ENCODE assay signal across 18 cellular contexts in genomic region chrX:114924423-114924822, GRCh38.
A peak's percentile ranks its signal among the peaks of the same experiment; 100 is the strongest.
DNase-seq lines count a peak whose midpoint lies in the region; ATAC-seq and TF ChIP-seq lines count a peak whose summit lies in the region.
"Had no signal": no experiment of that assay in that cellular context is flagged by ENCODE, and none has a peak within 500 bp of the region (broad histone marks: within the 10 kb centered on the region; RNA-seq: fewer than 3 reads in every experiment).

No MANE protein-coding gene starts in this region.

- H3K27me3 Mint-ChIP-seq in chondrocyte (ENCODE audit: low read depth) (no peaks in the 10 kb centered on the region), nephron (ENCODE audit: low read depth) (no peaks in the 10 kb centered on the region)

- H3K4me3 Mint-ChIP-seq in chondrocyte (ENCODE audit: unreplicated experiment) (no peak overlapping the region), nephron (no peak overlapping the region)

- H4K20me1 ChIP-seq in GM23248 (ENCODE audit: insufficient read depth), result no peaks in the 10 kb centered on the region

- ATAC-seq in GM21737 (IDR thresholded peaks at IDR 0.05; ENCODE audit: unreplicated experiment), result no peak
- ATAC-seq in GM21786 (IDR thresholded peaks at IDR 0.05; ENCODE audit: unreplicated experiment), result no peak
- no peak for ATAC-seq in GM21528 (IDR thresholded peaks at IDR 0.05; ENCODE audit: low FRiP score, unreplicated experiment)
- ATAC-seq: A549 had no signal

- H3K27ac Mint-ChIP-seq in chondrocyte (ENCODE audit: unreplicated experiment) (peak overlapping the region; percentile 14), nephron (peak overlapping the region; percentile 39 to 61 (median 42))

- no peaks in the 10 kb centered on the region for H3K36me3 ChIP-seq in GM23248 (ENCODE audit: low read depth)

- no peaks in the 10 kb centered on the region; the same call in 1 of the 2 replicates for H3F3A ChIP-seq in GM23248 (ENCODE audit: insufficient read depth)

- in situ Hi-C loops in GM23248 (cut with MboI), result no loop called here

- H3K4me1 Mint-ChIP-seq in chondrocyte (ENCODE audit: low read depth) (peaks cover 5% of the 10 kb centered on the region), nephron (peaks cover 17% of the 10 kb centered on the region)

- H2AFZ ChIP-seq in GM23248, result no peak overlapping the region; the same call in 1 of the 2 replicates

- no peaks in the 10 kb centered on the region for H3K9me3 ChIP-seq in GM23248 (ENCODE audit: low read depth)
- H3K9me3 ChIP-seq: A549 had no signal

- H3K27ac ChIP-seq in GM23248, result no peak overlapping the region
- H3K27ac ChIP-seq: A549 had no signal

- no peak overlapping the region for H3K4me2 ChIP-seq in GM23248 (ENCODE audit: unreplicated experiment)
- H3K4me2 ChIP-seq: A549 had no signal

- no peaks in the 10 kb centered on the region for H3K27me3 ChIP-seq in GM23248 (replicated peaks; ENCODE audit: insufficient read depth)

- no peak overlapping the region for H3K4me3 ChIP-seq in AG10803 (ENCODE audit: low read length)
- no peak overlapping the region for H3K4me3 ChIP-seq in GM23248
- H3K4me3 ChIP-seq: A549 had no signal

- H3K36me3 Mint-ChIP-seq in chondrocyte (ENCODE audit: low read depth) (no peaks in the 10 kb centered on the region), nephron (ENCODE audit: low read depth) (no peaks in the 10 kb centered on the region)

- no peak overlapping the region for H3K9ac ChIP-seq in GM23248

- H3K79me2 ChIP-seq in GM23248 (ENCODE audit: insufficient read depth), result no peaks in the 10 kb centered on the region

- H3K9me2 ChIP-seq in GM23248 (ENCODE audit: insufficient read depth), result no peaks in the 10 kb centered on the region

- H3K4me1 ChIP-seq in GM23248 (ENCODE audit: insufficient read depth), result peaks cover 9% of the 10 kb centered on the region
- H3K4me1 ChIP-seq: A549 had no signal

- TF ChIP-seq CTCF in AG10803 (conservative IDR thresholded peaks at IDR 0.05; ENCODE audit: low read length) (no peak), chondrocyte (IDR thresholded peaks at IDR 0.05) (no peak), nephron (IDR thresholded peaks at IDR 0.05; ENCODE audit: unreplicated experiment in 3 of 3) (no peak)

- no peaks in the 10 kb centered on the region for H3K9me3 Mint-ChIP-seq in chondrocyte (ENCODE audit: low read depth)
- no peaks in the 10 kb centered on the region for H3K9me3 Mint-ChIP-seq in nephron

- WGBS in GM23248 (ENCODE audit: low coverage in 1 of 2, low lambda C conversion rate in 2 of 2, missing lambda C conversion rate in 2 of 2), 2 experiments, result 60 to 75% methylated on average over 3 of the region's 3 CpGs

- DNase-seq in AG10803 (ENCODE audit: low read depth) (peak; percentile 12), GM23248 (peak; percentile 20), chondrocyte (ENCODE audit: low spot score) (no peak), HUDEP-2 (lab: John Stamatoyannopoulos, UW; ENCODE audit: unreplicated experiment in 76 of 76) (no peak)
- DNase-seq: AML-193, Calu3, DMS53, GOT3, NCI-H1105, NCI-H1694, NCI-H2107, NCI-H524 treated with DMSO at 0.1 percent for 48 hours, SIG-M5 had no signal

Comparison
In these comparisons a context has a peak if more than half of its experiments do, and no peak if none do; other contexts are left out.
1. DNase-seq: peak in AG10803 (single experiment) and GM23248 (single experiment); none in chondrocyte (single experiment) and HUDEP-2 (0 of 76).